In genomic region chr6:36626636-36627035, GRCh38 we compare ENCODE assay signal across 1 cellular context.
TF ChIP-seq lines count a peak whose summit lies in the region.

No MANE protein-coding gene starts in this region.

TF ChIP-seq in IMR-90, 13 proteins besides CTCF, POLR2A, EP300 and RAD21:
- TF ChIP-seq RCOR1 (IDR thresholded peaks at IDR 0.05; ENCODE audit: insufficient replicate concordance, low read length), result no peak
- no peak for TF ChIP-seq MAFK (IDR thresholded peaks at IDR 0.05; ENCODE audit: low read depth, low read length)
- TF ChIP-seq SMC3 (IDR thresholded peaks at IDR 0.05; ENCODE audit: low read depth, low read length), result no peak
- no peak for TF ChIP-seq USF2 (IDR thresholded peaks at IDR 0.05; ENCODE audit: low read depth, low read length)
- no peak for TF ChIP-seq BHLHE40 (IDR thresholded peaks at IDR 0.05; ENCODE audit: low read depth, low read length)
- no peak for TF ChIP-seq CHD1 (IDR thresholded peaks at IDR 0.05; ENCODE audit: low read depth, low read length)
- TF ChIP-seq ELK1 (IDR thresholded peaks at IDR 0.05; ENCODE audit: borderline replicate concordance, low read depth, low read length), result no peak
- no peak for TF ChIP-seq MAZ (IDR thresholded peaks at IDR 0.05; ENCODE audit: borderline replicate concordance, low read depth, low read length)
- no peak for TF ChIP-seq RFX5 (IDR thresholded peaks at IDR 0.05; ENCODE audit: low read depth, low read length)
